ENCODE assay signal across 8 cellular contexts in the genomic region with DNA sequence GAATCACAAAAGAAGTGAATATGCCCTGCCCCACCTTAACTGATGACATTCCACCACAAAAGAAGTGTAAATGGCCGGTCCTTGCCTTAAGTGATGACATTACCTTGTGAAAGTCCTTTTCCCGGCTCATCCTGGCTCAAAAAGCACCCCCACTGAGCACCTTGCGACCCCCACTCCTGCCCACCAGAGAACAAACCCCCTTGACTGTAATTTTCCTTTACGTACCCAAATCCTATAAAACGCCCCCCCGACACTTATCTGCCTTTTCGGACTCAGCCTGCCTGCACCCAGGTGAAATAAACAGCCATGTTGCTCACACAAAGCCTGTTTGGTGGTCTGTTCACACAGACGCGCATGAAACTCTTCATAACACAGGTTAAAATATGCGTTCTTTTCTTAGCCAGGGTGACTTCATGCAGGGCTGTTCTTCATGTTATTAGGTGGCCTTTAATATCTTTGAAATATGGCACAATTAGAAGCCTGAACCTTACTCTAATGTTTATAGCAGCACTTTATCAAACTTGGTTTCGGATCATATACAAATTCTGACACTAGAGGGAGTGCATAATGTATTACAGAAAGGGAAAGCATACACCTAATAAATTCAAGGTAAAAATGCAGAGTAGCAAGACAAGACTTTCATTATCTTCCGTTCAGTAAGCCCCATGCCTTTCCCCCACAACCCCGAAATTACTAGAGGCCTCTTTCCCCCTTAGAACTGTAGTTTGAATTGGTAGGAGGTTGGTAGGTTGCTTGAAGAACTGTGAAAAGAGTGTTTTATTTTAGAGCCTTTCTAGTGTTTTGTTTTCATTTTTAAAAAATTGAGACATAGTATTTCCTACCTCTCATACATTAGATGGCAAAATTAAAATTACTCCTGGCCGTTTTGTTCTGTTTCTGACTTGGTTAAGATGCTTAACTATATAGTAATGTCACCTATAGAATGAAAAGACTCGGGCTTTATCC.
DNase-seq lines count a peak whose midpoint lies in the region; ATAC-seq and TF ChIP-seq lines count a peak whose summit lies in the region.

No MANE protein-coding gene starts in this region.

- H3K4me1 Mint-ChIP-seq in natural killer cell = peaks cover 18 to 19% of the 10 kb centered on the region in 2 donors
- H3K4me1 Mint-ChIP-seq in natural killer cell treated with Interleukin-12 subunit alpha and Interleukin-12 subunit beta and Interleukin-15 and Interleukin-18, amount 100 ng/mL, for 72 hours (ENCODE audit: low read depth in 2 of 2) = peaks cover 5 to 12% of the 10 kb centered on the region in 2 donors

- no peak overlapping the region for H3K4me3 Mint-ChIP-seq in natural killer cell
- no peak overlapping the region for H3K4me3 Mint-ChIP-seq in natural killer cell treated with Interleukin-12 subunit alpha and Interleukin-12 subunit beta and Interleukin-15 and Interleukin-18, amount 100 ng/mL, for 72 hours

- no peaks in the 10 kb centered on the region for H4K20me1 ChIP-seq in KMS-11 (ENCODE audit: insufficient read depth)

- no peak for DNase-seq in natural killer cell
- DNase-seq in natural killer cell treated with Interleukin-12 subunit alpha and Interleukin-12 subunit beta and Interleukin-15 and Interleukin-18, amount 100 ng/mL, for 72 hours (ENCODE audit: low spot score) = no peak
- peak; percentile 36 for DNase-seq in amniotic epithelial cell (ENCODE audit: low read depth)
- peak; percentile 24 for DNase-seq in left kidney (ENCODE audit: low read depth, low spot score)
- no peak for DNase-seq in activated naive CD4-positive, alpha-beta T cell treated with anti-CD3 and anti-CD28 coated beads, Interleukin-2, amount 50 U/mL, for 16 hours
- DNase-seq in NOMO-1 (lab: John Stamatoyannopoulos, UW; ENCODE audit: unreplicated experiment in 2 of 2) = no peak

- H3K36me3 ChIP-seq in KMS-11 (ENCODE audit: insufficient read depth) = no peaks in the 10 kb centered on the region

- H3K9ac ChIP-seq in KMS-11 = no peak overlapping the region

- H3K4me1 ChIP-seq in KMS-11 (ENCODE audit: low read depth, poor library complexity, severe bottlenecking) = peaks cover 8% of the 10 kb centered on the region

- intact Hi-C loops in natural killer cell (cut with micrococcal nuclease) = loop anchor here (1.0 to 2.0 kb wide), 2 partner anchors 187 to 263 kb away; no protein-coding TSS in a partner anchor

- no peaks in the 10 kb centered on the region for H3K36me3 Mint-ChIP-seq in natural killer cell
- no peaks in the 10 kb centered on the region for H3K36me3 Mint-ChIP-seq in natural killer cell treated with Interleukin-12 subunit alpha and Interleukin-12 subunit beta and Interleukin-15 and Interleukin-18, amount 100 ng/mL, for 72 hours

- H2AFZ ChIP-seq in KMS-11 (ENCODE audit: low read depth) = peak overlapping the region; percentile 11; the same call in 1 of the 2 replicates

- TF ChIP-seq CTCF in natural killer cell (IDR thresholded peaks at IDR 0.05) = peak; percentile 31
- TF ChIP-seq CTCF in KMS-11 (conservative IDR thresholded peaks at IDR 0.05; ENCODE audit: low read depth, low read length) = peak; percentile 62

- H3K79me2 ChIP-seq in KMS-11 (ENCODE audit: insufficient read depth, low read depth) = no peaks in the 10 kb centered on the region

- peaks cover 0 to 14% of the 10 kb centered on the region in 2 donors for H3K27me3 Mint-ChIP-seq in natural killer cell (ENCODE audit: low read depth in 2 of 2)
- peaks cover 6 to 11% of the 10 kb centered on the region in 2 donors for H3K27me3 Mint-ChIP-seq in natural killer cell treated with Interleukin-12 subunit alpha and Interleukin-12 subunit beta and Interleukin-15 and Interleukin-18, amount 100 ng/mL, for 72 hours

- peak overlapping the region; percentile 24; the same call in 1 of the 2 replicates for H3K4me2 ChIP-seq in KMS-11

- no peaks in the 10 kb centered on the region for H3K27me3 ChIP-seq in KMS-11 (ENCODE audit: insufficient read depth, low read depth)

- no peaks in the 10 kb centered on the region for H3K9me3 Mint-ChIP-seq in natural killer cell
- H3K9me3 Mint-ChIP-seq in natural killer cell treated with Interleukin-12 subunit alpha and Interleukin-12 subunit beta and Interleukin-15 and Interleukin-18, amount 100 ng/mL, for 72 hours = no peaks in the 10 kb centered on the region

- ATAC-seq in natural killer cell (peak in 1 of 3 donors; percentile 43), GM18520 (IDR thresholded peaks at IDR 0.05; ENCODE audit: unreplicated experiment) (no peak)
- ATAC-seq in natural killer cell treated with Interleukin-12 subunit alpha and Interleukin-12 subunit beta and Interleukin-15 and Interleukin-18, amount 100 ng/mL, for 72 hours = no peak

- H3K4me3 ChIP-seq in KMS-11 (IDR thresholded peaks at IDR 0.05; ENCODE audit: insufficient read depth, low read depth, low read length) = no peak overlapping the region

- no peak overlapping the region for H3K27ac Mint-ChIP-seq in natural killer cell
- no peak overlapping the region for H3K27ac Mint-ChIP-seq in natural killer cell treated with Interleukin-12 subunit alpha and Interleukin-12 subunit beta and Interleukin-15 and Interleukin-18, amount 100 ng/mL, for 72 hours

- H3K27ac ChIP-seq in KMS-11 = no peak overlapping the region

Comparison
In these comparisons a context has a peak if more than half of its experiments do, and no peak if none do; other contexts are left out.
1. DNase-seq: peak in amniotic epithelial cell (single experiment) and left kidney (single experiment); none in natural killer cell (single experiment), natural killer cell treated with Interleukin-12 subunit alpha and Interleukin-12 subunit beta and Interleukin-15 and Interleukin-18, amount 100 ng/mL, for 72 hours (single experiment), activated naive CD4-positive, alpha-beta T cell treated with anti-CD3 and anti-CD28 coated beads, Interleukin-2, amount 50 U/mL, for 16 hours (single experiment) and NOMO-1 (0 of 2).